18 cellular contexts compared by ENCODE assay signal in the genomic region with DNA sequence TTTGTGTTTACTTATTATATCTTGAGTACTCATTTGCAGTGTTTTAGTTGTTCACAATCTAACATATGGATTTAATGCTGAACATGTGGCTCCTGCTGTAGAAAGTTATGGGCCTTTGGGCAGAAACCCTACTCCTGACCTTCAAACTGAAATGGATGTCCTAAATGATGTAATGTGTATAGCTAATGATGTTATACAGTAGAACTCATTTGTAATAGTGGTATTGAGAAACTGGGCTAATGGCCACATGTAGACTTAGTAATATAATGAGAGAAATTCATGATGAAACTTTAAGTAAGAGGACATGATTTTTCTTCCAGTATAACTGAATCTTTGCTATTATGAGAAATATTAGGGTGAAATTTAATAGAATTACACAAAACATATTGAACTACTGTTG.
"Had no signal": no experiment of that assay in that cellular context is flagged by ENCODE, and none has a peak within 500 bp of the region (broad histone marks: within the 10 kb centered on the region; RNA-seq: fewer than 3 reads in every experiment).

No MANE protein-coding gene starts in this region.

- H3K4me3 ChIP-seq: body of pancreas, dorsolateral prefrontal cortex, lower lobe of right lung, sigmoid colon, spleen, thyroid gland had no signal

- H3K27ac ChIP-seq: body of pancreas, dorsolateral prefrontal cortex, lower lobe of right lung, sigmoid colon, spleen, thyroid gland had no signal

- H3K27me3 ChIP-seq: body of pancreas, dorsolateral prefrontal cortex, sigmoid colon, spleen, thyroid gland had no signal

- ATAC-seq: body of pancreas, lower lobe of right lung had no signal

- H3K9me3 ChIP-seq: body of pancreas, lower lobe of right lung, sigmoid colon, spleen, thyroid gland had no signal

- DNase-seq: activated CD4-positive, alpha-beta T cell treated with anti-CD3 and anti-CD28 coated beads, Interleukin-2, amount 50 U/mL, for 48 hours; activated T-cell treated with anti-CD3 and anti-CD28 coated beads for 4 hours; body of pancreas; caudate nucleus; dorsolateral prefrontal cortex; foreskin melanocyte; glutamatergic neuron; hypothalamus; lower lobe of right lung; nephron progenitor cell; nucleus accumbens; sigmoid colon; spleen; stimulated activated CD8-positive, alpha-beta memory T cell treated with anti-CD3 and anti-CD28 coated beads, Interleukin-4, amount 100 ng/mL, for 48 hours; stimulated activated naive CD4-positive, alpha-beta T cell; SW 1271; T-helper 2 cell; thyroid gland had no signal
